ENCODE assay signal across 18 cellular contexts in genomic region chr17:40952169-40952568, GRCh38. TPM values are rescaled to one million over a fixed set of nuclear protein-coding genes. Genes with fewer than 3 reads are reported as not detected.
A peak's percentile ranks its signal among the peaks of the same experiment; 100 is the strongest.
DNase-seq lines count a peak whose midpoint lies in the region; ATAC-seq, FAIRE-seq and TF ChIP-seq lines count a peak whose summit lies in the region.
"Had no signal": no experiment of that assay in that cellular context is flagged by ENCODE, and none has a peak within 500 bp of the region (broad histone marks: within the 10 kb centered on the region; RNA-seq: fewer than 3 reads in every experiment).

No MANE protein-coding gene starts in this region.

- H3K9me1 ChIP-seq in keratinocyte (ENCODE audit: control insufficient read depth, extremely low read depth, insufficient read depth, low read length): no peaks in the 10 kb centered on the region

- no peak overlapping the region for H3K27ac ChIP-seq in GM23338 (ENCODE audit: low read depth)
- H3K27ac ChIP-seq in astrocyte (ENCODE audit: low read depth, low read length): peak overlapping the region; percentile 92
- peak overlapping the region; percentile 13 for H3K27ac ChIP-seq in keratinocyte (ENCODE audit: control insufficient read depth, insufficient read depth, low read length)
- H3K27ac ChIP-seq in skeletal muscle tissue (ENCODE audit: low read depth, low read length): peak overlapping the region; percentile 29
- H3K27ac ChIP-seq: BLaER1, SJCRH30 had no signal

- peaks cover 2% of the 10 kb centered on the region for H3K27me3 Mint-ChIP-seq in GM23338 (ENCODE audit: insufficient read depth, low read depth, poor library complexity)
- no peaks in the 10 kb centered on the region for H3K27me3 Mint-ChIP-seq in astrocyte (ENCODE audit: low read depth, unreplicated experiment)

- H3K27ac Mint-ChIP-seq in GM23338: no peak overlapping the region
- peak overlapping the region; percentile 36 for H3K27ac Mint-ChIP-seq in astrocyte (ENCODE audit: unreplicated experiment)
- H3K27ac Mint-ChIP-seq: CD8-positive, alpha-beta T cell had no signal

- H3K36me3 Mint-ChIP-seq in GM23338 (ENCODE audit: low read depth) (no peaks in the 10 kb centered on the region), astrocyte (ENCODE audit: low read depth, unreplicated experiment) (no peaks in the 10 kb centered on the region)
- H3K36me3 Mint-ChIP-seq: CD8-positive, alpha-beta T cell had no signal

- H3K4me2 ChIP-seq in GM23338 (no peak overlapping the region), astrocyte (ENCODE audit: low read length) (no peak overlapping the region), keratinocyte (ENCODE audit: control insufficient read depth, extremely low read depth, insufficient read depth, low read depth, low read length) (no peak overlapping the region)
- H3K4me2 ChIP-seq: BLaER1 had no signal

- H3K9me3 Mint-ChIP-seq in GM23338 (no peaks in the 10 kb centered on the region; the same call in 2 of the 3 replicates), astrocyte (ENCODE audit: unreplicated experiment) (no peaks in the 10 kb centered on the region)
- H3K9me3 Mint-ChIP-seq: CD8-positive, alpha-beta T cell had no signal

- H3K4me1 Mint-ChIP-seq in GM23338: peaks cover 9% of the 10 kb centered on the region
- H3K4me1 Mint-ChIP-seq in astrocyte (ENCODE audit: low read depth, unreplicated experiment): peaks cover 45% of the 10 kb centered on the region

- H3K79me2 ChIP-seq in GM23338 (replicated peaks; ENCODE audit: insufficient read depth): no peaks in the 10 kb centered on the region
- no peaks in the 10 kb centered on the region for H3K79me2 ChIP-seq in astrocyte (ENCODE audit: insufficient read depth, low read length)
- H3K79me2 ChIP-seq in keratinocyte (ENCODE audit: control insufficient read depth, insufficient read depth, low read length): no peaks in the 10 kb centered on the region

- no peak for ATAC-seq in GM23338
- ATAC-seq in GM19397 (IDR thresholded peaks at IDR 0.05; ENCODE audit: unreplicated experiment): no peak
- ATAC-seq: CD8-positive, alpha-beta T cell had no signal

- H3K9me2 ChIP-seq in GM23338 (ENCODE audit: insufficient read depth): peaks cover 7% of the 10 kb centered on the region

- H3K27me3 ChIP-seq in GM23338 (ENCODE audit: insufficient read depth) (no peaks in the 10 kb centered on the region), astrocyte (ENCODE audit: insufficient read depth, low read length) (no peaks in the 10 kb centered on the region), keratinocyte (ENCODE audit: control insufficient read depth, extremely low read depth, insufficient read depth, low read length) (no peaks in the 10 kb centered on the region), skeletal muscle tissue (ENCODE audit: control insufficient read depth in 3 of 3, insufficient read depth in 3 of 3, low read length in 3 of 3) (peaks cover 0 to 8% (median 6%) of the 10 kb centered on the region in 3 donors)
- H3K27me3 ChIP-seq: BLaER1, MG63 had no signal

- H3K9me3 ChIP-seq in astrocyte (ENCODE audit: insufficient read depth, low read depth, low read length) (no peaks in the 10 kb centered on the region), keratinocyte (ENCODE audit: control insufficient read depth, low read depth, low read length) (no peaks in the 10 kb centered on the region), skeletal muscle tissue (ENCODE audit: control insufficient read depth in 3 of 3, low read length in 3 of 3) (no peaks in the 10 kb centered on the region)
- H3K9me3 ChIP-seq: BLaER1, MG63, SJCRH30 had no signal

- H3K4me3 ChIP-seq in GM23338 (no peak overlapping the region), astrocyte (ENCODE audit: insufficient read depth, low read depth, low read length) (no peak overlapping the region), keratinocyte (ENCODE audit: control insufficient read depth in 2 of 3, extremely low read depth in 1 of 3, insufficient read depth in 2 of 3, low read depth in 1 of 3, low read length in 3 of 3) (no peak overlapping the region), skeletal muscle tissue (ENCODE audit: low read length in 3 of 3) (no peak overlapping the region)
- H3K4me3 ChIP-seq: BLaER1, MG63, SJCRH30 had no signal

- TF ChIP-seq CTCF in GM23338 (conservative IDR thresholded peaks at IDR 0.05; ENCODE audit: low read depth in 2 of 2) (no peak), astrocyte (IDR thresholded peaks at IDR 0.05; ENCODE audit: insufficient read depth, low read depth, low read length) (no peak), keratinocyte (optimal IDR thresholded peaks at IDR 0.05 in 1 of 3, IDR thresholded peaks at IDR 0.05 in 1 of 3, conservative IDR thresholded peaks at IDR 0.05 in 1 of 3; ENCODE audit: extremely low read depth in 1 of 3, insufficient read depth in 2 of 3, low read length in 3 of 3) (no peak)

- H3K4me1 ChIP-seq in GM23338 (ENCODE audit: insufficient read depth) (peaks cover 6% of the 10 kb centered on the region), astrocyte (ENCODE audit: insufficient read depth, low read length) (peaks cover 39% of the 10 kb centered on the region), keratinocyte (ENCODE audit: control insufficient read depth, extremely low read depth, insufficient read depth, low read length) (peaks cover 41% of the 10 kb centered on the region), skeletal muscle tissue (ENCODE audit: control insufficient read depth in 3 of 3, insufficient read depth in 3 of 3, low read length in 3 of 3) (peaks cover 0 to 24% (median 12%) of the 10 kb centered on the region in 3 donors)
- H3K4me1 ChIP-seq: BLaER1 had no signal

- H3K9ac ChIP-seq in astrocyte (ENCODE audit: low read length): peak overlapping the region; percentile 64
- H3K9ac ChIP-seq in keratinocyte (ENCODE audit: control insufficient read depth, extremely low read depth, insufficient read depth, low read length): no peak overlapping the region
- H3K9ac ChIP-seq in skeletal muscle tissue (ENCODE audit: low read depth in 1 of 3, low read length in 3 of 3): no peak overlapping the region
- H3K9ac ChIP-seq: BLaER1 had no signal

- DNase-seq in GM23338 (ENCODE audit: low spot score) (no peak), astrocyte (ENCODE audit: low read depth) (no peak), keratinocyte (ENCODE audit: low read depth, low spot score) (no peak), SIG-M5 treated with dmso at 0.1 percent for 504 hours (lab: John Stamatoyannopoulos, UW; ENCODE audit: unreplicated experiment) (no peak), NCI-H2029 (lab: John Stamatoyannopoulos, UW) (no peak), glomerular visceral epithelial cell (ENCODE audit: extremely low spot score) (no peak)
- DNase-seq: CD8-positive, alpha-beta T cell; DMS79 treated with DMSO at 0.1 percent for 48 hours; NCI-H1092 treated with DMSO at 0.1 percent for 48 hours; NCI-H1694; NCI-H526 had no signal

- H3F3A ChIP-seq in GM23338 (replicated peaks; ENCODE audit: low read depth): no peaks in the 10 kb centered on the region

- H2AFZ ChIP-seq in GM23338 (peak overlapping the region; percentile 78; the same call in 1 of the 2 replicates), astrocyte (ENCODE audit: low read depth, low read length) (no peak overlapping the region), keratinocyte (ENCODE audit: control insufficient read depth, low read length) (no peak overlapping the region)

- H3K4me3 Mint-ChIP-seq in GM23338 (no peak overlapping the region), astrocyte (ENCODE audit: unreplicated experiment) (no peak overlapping the region)
- H3K4me3 Mint-ChIP-seq: CD8-positive, alpha-beta T cell had no signal

- H4K20me1 ChIP-seq in GM23338 (replicated peaks; ENCODE audit: insufficient read depth): no peaks in the 10 kb centered on the region
- H4K20me1 ChIP-seq in astrocyte (ENCODE audit: insufficient read depth, low read length): no peaks in the 10 kb centered on the region
- H4K20me1 ChIP-seq in keratinocyte (ENCODE audit: control insufficient read depth, extremely low read depth, insufficient read depth, low read length): no peaks in the 10 kb centered on the region
- H4K20me1 ChIP-seq: BLaER1 had no signal

- no peak for FAIRE-seq in astrocyte (lab: Jason Lieb, UNC)
- no peak for FAIRE-seq in keratinocyte (lab: Jason Lieb, UNC)
- FAIRE-seq: G401.6, H1 had no signal

- H3K36me3 ChIP-seq in GM23338 (ENCODE audit: insufficient read depth): no peaks in the 10 kb centered on the region
- no peaks in the 10 kb centered on the region for H3K36me3 ChIP-seq in astrocyte (ENCODE audit: insufficient read depth, low read length)
- no peaks in the 10 kb centered on the region for H3K36me3 ChIP-seq in keratinocyte (ENCODE audit: control insufficient read depth in 2 of 2, extremely low read depth in 1 of 2, insufficient read depth in 2 of 2, low read length in 2 of 2)
- no peaks in the 10 kb centered on the region for H3K36me3 ChIP-seq in skeletal muscle tissue (ENCODE audit: control insufficient read depth in 3 of 3, insufficient read depth in 3 of 3, low read length in 3 of 3)
- H3K36me3 ChIP-seq: BLaER1, MG63, SJCRH30 had no signal

- dilution Hi-C loops in keratinocyte (cut with MboI; ENCODE audit: extremely low pct_ligation_motif_present, low sequenced_read_pairs): no loop called here

RNA-seq across cellular contexts. Expression of gene KRT39, which starts 14.6 kb away (rescaled TPM):
- not detected in 2 replicates for total RNA-seq in GM23338 (2014; rRNA removed; shearing (Covaris generic))
- polyA plus RNA-seq in GM23338 (2016; fragmentation: Nextera tagmentation; extraction: Ambion mirVana) (not detected in 2 replicates), keratinocyte (0.05 TPM in 1 of 3 replicates, not detected in the others)
- total RNA-seq in astrocyte (not detected in 2 replicates), skeletal muscle tissue (3.1 TPM)
- not detected for polyA plus RNA-seq in keratinocyte (2011; ENCODE audit: low read depth)
- not detected in 2 replicates for polyA plus RNA-seq in keratinocyte (2011; cell fraction: cytosol; rRNA removed)
- not detected in 2 replicates for polyA plus RNA-seq in keratinocyte (2011; cell fraction: nucleus; rRNA removed)
- not detected in 2 replicates for polyA plus RNA-seq in keratinocyte (2012; ENCODE audit: low replicate concordance)
- not detected in 3 replicates for polyA minus RNA-seq in keratinocyte
- not detected for polyA minus RNA-seq in keratinocyte (2011; cell fraction: cytosol; rRNA and poly(A)+ RNA removed)
- polyA minus RNA-seq in keratinocyte (2011; cell fraction: nucleus; rRNA and poly(A)+ RNA removed): not detected in 2 replicates
- total RNA-seq: CD8-positive, alpha-beta T cell; H1; SJCRH30 had no signal
- polyA plus RNA-seq: H1 had no signal

RNA-seq across cellular contexts. Expression of gene KRT23, which starts 14.7 kb away (rescaled TPM):
- total RNA-seq in GM23338 (2014; rRNA removed; shearing (Covaris generic)): not detected in 2 replicates
- polyA plus RNA-seq in GM23338 (2016; fragmentation: Nextera tagmentation; extraction: Ambion mirVana): not detected in 2 replicates
- not detected in 2 replicates for total RNA-seq in astrocyte
- 8.2 to 14.4 TPM (median 9.3 TPM) in 3 replicates for polyA plus RNA-seq in keratinocyte
- 543 TPM for polyA plus RNA-seq in keratinocyte (2011; ENCODE audit: low read depth)
- polyA plus RNA-seq in keratinocyte (2011; cell fraction: cytosol; rRNA removed): 17.9 and 32.3 TPM in 2 replicates
- polyA plus RNA-seq in keratinocyte (2011; cell fraction: nucleus; rRNA removed): 14.3 and 31.5 TPM in 2 replicates
- polyA plus RNA-seq in keratinocyte (2012; ENCODE audit: low replicate concordance): 5.4 and 472 TPM in 2 replicates
- polyA minus RNA-seq in keratinocyte: 3.0 to 13.5 TPM (median 8.5 TPM) in 3 replicates
- 11.1 TPM for polyA minus RNA-seq in keratinocyte (2011; cell fraction: cytosol; rRNA and poly(A)+ RNA removed)
- 11.4 and 16.8 TPM in 2 replicates for polyA minus RNA-seq in keratinocyte (2011; cell fraction: nucleus; rRNA and poly(A)+ RNA removed)
- 0.52 TPM for total RNA-seq in skeletal muscle tissue
- total RNA-seq: CD8-positive, alpha-beta T cell; H1; SJCRH30 had no signal
- polyA plus RNA-seq: H1 had no signal

RNA-seq across cellular contexts. Expression of gene KRT40, which starts 32.0 kb away (rescaled TPM):
- not detected in 2 replicates for total RNA-seq in GM23338 (2014; rRNA removed; shearing (Covaris generic))
- polyA plus RNA-seq in GM23338 (2016; fragmentation: Nextera tagmentation; extraction: Ambion mirVana) (not detected in 2 replicates), keratinocyte (0.03 TPM in 2 of 3 replicates, not detected in the other)
- total RNA-seq in astrocyte (not detected in 2 replicates), skeletal muscle tissue (6.3 TPM)
- polyA plus RNA-seq in keratinocyte (2011; ENCODE audit: low read depth): not detected
- 0.03 TPM in 1 of 2 replicates, not detected in the other for polyA plus RNA-seq in keratinocyte (2011; cell fraction: cytosol; rRNA removed)
- polyA plus RNA-seq in keratinocyte (2011; cell fraction: nucleus; rRNA removed): 0.06 TPM in 1 of 2 replicates, not detected in the other
- not detected in 2 replicates for polyA plus RNA-seq in keratinocyte (2012; ENCODE audit: low replicate concordance)
- polyA minus RNA-seq in keratinocyte: not detected in 3 replicates
- polyA minus RNA-seq in keratinocyte (2011; cell fraction: cytosol; rRNA and poly(A)+ RNA removed): not detected
- polyA minus RNA-seq in keratinocyte (2011; cell fraction: nucleus; rRNA and poly(A)+ RNA removed): not detected in 2 replicates
- total RNA-seq: CD8-positive, alpha-beta T cell; H1; SJCRH30 had no signal
- polyA plus RNA-seq: H1 had no signal

RNA-seq across cellular contexts. Expression of gene KRTAP3-3, which starts 41.8 kb away (rescaled TPM):
- total RNA-seq in GM23338 (2014; rRNA removed; shearing (Covaris generic)): not detected in 2 replicates
- polyA plus RNA-seq in GM23338 (2016; fragmentation: Nextera tagmentation; extraction: Ambion mirVana) (not detected in 2 replicates), keratinocyte (not detected in 3 replicates)
- total RNA-seq in astrocyte (not detected in 2 replicates), skeletal muscle tissue (not detected)
- not detected for polyA plus RNA-seq in keratinocyte (2011; ENCODE audit: low read depth)
- polyA plus RNA-seq in keratinocyte (2011; cell fraction: cytosol; rRNA removed): not detected in 2 replicates
- polyA plus RNA-seq in keratinocyte (2011; cell fraction: nucleus; rRNA removed): not detected in 2 replicates
- not detected in 2 replicates for polyA plus RNA-seq in keratinocyte (2012; ENCODE audit: low replicate concordance)
- not detected in 3 replicates for polyA minus RNA-seq in keratinocyte
- polyA minus RNA-seq in keratinocyte (2011; cell fraction: cytosol; rRNA and poly(A)+ RNA removed): not detected
- polyA minus RNA-seq in keratinocyte (2011; cell fraction: nucleus; rRNA and poly(A)+ RNA removed): not detected in 2 replicates
- total RNA-seq: CD8-positive, alpha-beta T cell; H1; SJCRH30 had no signal
- polyA plus RNA-seq: H1 had no signal

RNA-seq across cellular contexts. Expression of gene KRTAP3-2, which starts 47.5 kb away (rescaled TPM):
- total RNA-seq in GM23338 (2014; rRNA removed; shearing (Covaris generic)): not detected in 2 replicates
- not detected in 2 replicates for polyA plus RNA-seq in GM23338 (2016; fragmentation: Nextera tagmentation; extraction: Ambion mirVana)
- total RNA-seq in astrocyte: not detected in 2 replicates
- polyA plus RNA-seq in keratinocyte: not detected in 3 replicates
- not detected for polyA plus RNA-seq in keratinocyte (2011; ENCODE audit: low read depth)
- not detected in 2 replicates for polyA plus RNA-seq in keratinocyte (2011; cell fraction: cytosol; rRNA removed)
- not detected in 2 replicates for polyA plus RNA-seq in keratinocyte (2011; cell fraction: nucleus; rRNA removed)
- polyA plus RNA-seq in keratinocyte (2012; ENCODE audit: low replicate concordance): not detected in 2 replicates
- not detected in 3 replicates for polyA minus RNA-seq in keratinocyte
- not detected for polyA minus RNA-seq in keratinocyte (2011; cell fraction: cytosol; rRNA and poly(A)+ RNA removed)
- not detected in 2 replicates for polyA minus RNA-seq in keratinocyte (2011; cell fraction: nucleus; rRNA and poly(A)+ RNA removed)
- not detected for total RNA-seq in skeletal muscle tissue
- total RNA-seq: CD8-positive, alpha-beta T cell; H1; SJCRH30 had no signal
- polyA plus RNA-seq: H1 had no signal
